Comparison of ENCODE assay signal across 8 cellular contexts in genomic region chr16:11949527-11949926, GRCh38. TPM values are rescaled to one million over a fixed set of nuclear protein-coding genes. Genes with fewer than 3 reads are reported as not detected.
A peak's percentile ranks its signal among the peaks of the same experiment; 100 is the strongest.
DNase-seq lines count a peak whose midpoint lies in the region; ATAC-seq, FAIRE-seq and TF ChIP-seq lines count a peak whose summit lies in the region.

No MANE protein-coding gene starts in this region.

- peak; percentile 87 for FAIRE-seq in K562 (lab: Jason Lieb, UNC)

- H3K79me2 ChIP-seq in K562 (ENCODE audit: control insufficient read depth, insufficient read depth, low read length), result no peaks in the 10 kb centered on the region

- BruUV-seq in K562 (replicated peaks; lab: Mats Ljungman, UMichigan), result no TSS peak

- TF ChIP-seq CTCF in K562 (IDR thresholded peaks at IDR 0.05 in 2 of 3, conservative IDR thresholded peaks at IDR 0.05 in 1 of 3; ENCODE audit: insufficient read depth in 2 of 3, low read depth in 1 of 3, low read length in 3 of 3) (peak; percentile 72 to 88 (median 81)), transverse colon (IDR thresholded peaks at IDR 0.05) (peak in 4 of 5 experiments; percentile 12 to 24 (median 17))

- in situ Hi-C loops in K562 (cut with MboI) (no loop called here), transverse colon (cut with MboI; ENCODE audit: low pct_ligation_motif_present in 1 of 4, low pct_unique_long_range_greater_than_20kb in 1 of 4, low sequenced_read_pairs in 3 of 4) (no loop called here)

- H3K27me3 ChIP-seq in K562 (ENCODE audit: control insufficient read depth in 2 of 2, insufficient read depth in 2 of 2, low read length in 2 of 2) (peaks cover 4 to 8% of the 10 kb centered on the region in 2 experiments; a peak in 3 of 5 replicates), transverse colon (no peaks in the 10 kb centered on the region)

- no peaks in the 10 kb centered on the region for H3K9me1 ChIP-seq in K562 (ENCODE audit: control insufficient read depth, insufficient read depth, low read length)

- no peak for TF ChIP-seq POLR2A in K562 (conservative IDR thresholded peaks at IDR 0.05)
- no peak for TF ChIP-seq POLR2A in transverse colon (IDR thresholded peaks at IDR 0.05)

- H3K9ac ChIP-seq in K562 (ENCODE audit: insufficient read depth in 1 of 2, low read depth in 2 of 2, low read length in 2 of 2), result no peak overlapping the region

- no peaks in the 10 kb centered on the region for H3K9me3 ChIP-seq in K562 (replicated peaks; ENCODE audit: control insufficient read depth, insufficient read depth, low read depth, low read length)
- H3K9me3 ChIP-seq in transverse colon, result no peaks in the 10 kb centered on the region

- WGBS in K562 (ENCODE audit: insufficient coverage, low coverage, missing lambda C conversion rate), result 8% methylated on average over 4 of the region's 4 CpGs
- WGBS in transverse colon (ENCODE audit: low coverage in 1 of 2), 2 donors, result 27% methylated on average over 4 of the region's 4 CpGs; no CpG with 5 or more reads in 1 of the 2 donors

- ATAC-seq in HG02981 (IDR thresholded peaks at IDR 0.05; ENCODE audit: unreplicated experiment) (peak; percentile 61), K562 (peak; percentile 96)

- no peaks in the 10 kb centered on the region for H3K36me3 ChIP-seq in K562 (ENCODE audit: control insufficient read depth, insufficient read depth, low read length)
- no peaks in the 10 kb centered on the region for H3K36me3 ChIP-seq in transverse colon

- CTCF ChIA-PET in K562 (lab: Yijun Ruan, JAX; ENCODE audit: low intra/inter-chr PET ratio), result interaction anchor here (0.7 to 2.1 kb wide), 4 partner anchors 28 to 146 kb away, joined by 3 to 34 read pairs (median 4); partner anchors contain the start of gene SNX29

- POLR2A ChIA-PET in K562 (lab: Yijun Ruan, JAX), result interaction anchor here (0.6 to 1.3 kb wide), 4 partner anchors 8 to 146 kb away, joined by 3 to 6 read pairs (median 4); no protein-coding TSS in a partner anchor

- intact Hi-C loops in K562 (cut with micrococcal nuclease), result loop anchor here (1.0 kb wide), 1 partner anchor 119 kb away; no protein-coding TSS in a partner anchor
- intact Hi-C loops in transverse colon (cut with DNase I; ENCODE audit: low total_unique reads), result no loop called here

- H3K4me1 ChIP-seq in K562 (replicated peaks in 1 of 2; ENCODE audit: control insufficient read depth in 2 of 2, insufficient read depth in 2 of 2, low read length in 2 of 2) (no peaks in the 10 kb centered on the region; a peak in 3 of 5 replicates), transverse colon (no peaks in the 10 kb centered on the region)

- no peaks in the 10 kb centered on the region for H4K20me1 ChIP-seq in K562 (replicated peaks; ENCODE audit: control insufficient read depth, insufficient read depth, low read length)

- H3K4me3 ChIP-seq in K562, result no peak overlapping the region
- H3K4me3 ChIP-seq in transverse colon, result no peak overlapping the region

- H3K27ac ChIP-seq in K562 (ENCODE audit: extremely low read depth, low read depth, low read length) (no peak overlapping the region), transverse colon (no peak overlapping the region)

- TF ChIP-seq RAD21 in K562 (CRISPR knock-in tag; conservative IDR thresholded peaks at IDR 0.05 in 1 of 2, IDR thresholded peaks at IDR 0.05 in 1 of 2), result peak; percentile 89 to 93

- H3K4me2 ChIP-seq in K562 (ENCODE audit: insufficient read depth, low read length), result no peak overlapping the region

- DNase-seq in stimulated activated CD4-positive, alpha-beta T cell treated with anti-CD3 and anti-CD28 coated beads, Interleukin-15, amount 100 ng/mL, for 24 hours, result peak; percentile 7
- DNase-seq in stimulated activated CD4-positive, alpha-beta T cell treated with anti-CD3 and anti-CD28 coated beads, Interleukin-4, amount 100 ng/mL, for 24 hours, result no peak
- DNase-seq in NCI-H748 (lab: John Stamatoyannopoulos, UW; ENCODE audit: unreplicated experiment) (peak; percentile 46), K562 (ENCODE audit: extremely low read depth in 1 of 4, low spot score in 3 of 4) (peak; percentile 44 to 74 (median 52)), islet precursor cell (peak; percentile 75), transverse colon (peak; percentile 23), GOT3 (lab: John Stamatoyannopoulos, UW) (no peak)

- no peak overlapping the region for H2AFZ ChIP-seq in K562 (ENCODE audit: low read depth, low read length)

- TF ChIP-seq EP300 in K562 (IDR thresholded peaks at IDR 0.05; ENCODE audit: low read length), result no peak
- no peak for TF ChIP-seq EP300 in transverse colon (IDR thresholded peaks at IDR 0.05; ENCODE audit: low read depth)

RNA-seq across cellular contexts. Expression of gene NPIPB2, which starts 7.7 kb away (rescaled TPM):
- total RNA-seq in K562 (2011; cell fraction: chromatin; rRNA removed; ENCODE audit: low replicate concordance), result 60.6 and 96.4 TPM in 2 replicates
- 14.0 and 22.1 TPM in 2 replicates for total RNA-seq in K562 (2011; cell fraction: nucleolus; rRNA removed)
- total RNA-seq in K562 (2011; cell fraction: nucleoplasm; rRNA removed), result 23.3 and 36.0 TPM in 2 replicates
- 0.86 and 1.4 TPM in 2 replicates for total RNA-seq in K562 (2014; rRNA removed)
- 1.8 and 1.9 TPM in 2 replicates for total RNA-seq in K562 (2014; rRNA removed; fragmentation: Illumina TruSeq; extraction: Trizol)
- total RNA-seq in K562 (2015; rRNA removed; fragmentation: Illumina TruSeq; extraction: Trizol), result 2.9 and 3.4 TPM in 2 replicates
- 2.9 and 4.1 TPM in 2 replicates for total RNA-seq in K562 (2021)
- polyA plus RNA-seq in K562 (2011; rRNA removed), result 1.0 and 1.9 TPM in 2 replicates
- polyA plus RNA-seq in K562 (2011; cell fraction: cytosol; rRNA removed), result 0.39 and 1.7 TPM in 2 replicates
- polyA plus RNA-seq in K562 (2011; cell fraction: nucleus; rRNA removed), result 16.3 and 24.2 TPM in 2 replicates
- polyA plus RNA-seq in K562 (2012), result 2.3 and 4.0 TPM in 2 replicates
- polyA plus RNA-seq in K562 (2014; fragmentation: Illumina TruSeq; extraction: Trizol), result 0.58 and 0.91 TPM in 2 replicates
- polyA plus RNA-seq in K562 (2014; fragmentation: Nextera tagmentation; extraction: Ambion mirVana), result under 1 TPM in 1 of 2 experiments, not detected in 1; 0.21 TPM
- 1.9 and 3.6 TPM in 2 replicates for polyA plus RNA-seq in K562 (2014; rRNA removed)
- polyA minus RNA-seq in K562 (2011; rRNA and poly(A)+ RNA removed), result 6.6 and 7.1 TPM in 2 replicates
- polyA minus RNA-seq in K562 (2011; cell fraction: cytosol; rRNA and poly(A)+ RNA removed), result 1.9 and 2.8 TPM in 2 replicates
- 7.0 and 9.3 TPM in 2 replicates for polyA minus RNA-seq in K562 (2011; cell fraction: nucleus; rRNA and poly(A)+ RNA removed)
- total RNA-seq in transverse colon, result 10 to 100 TPM in 3 of 4 donors, 1 to 10 TPM in 1; 8.7 to 92.3 (median 25.2) TPM

RNA-seq across cellular contexts. Expression of gene TNFRSF17, which starts 15.5 kb away (rescaled TPM):
- not detected in 2 replicates for total RNA-seq in K562 (2011; cell fraction: chromatin; rRNA removed; ENCODE audit: low replicate concordance)
- not detected in 2 replicates for total RNA-seq in K562 (2011; cell fraction: nucleolus; rRNA removed)
- not detected in 2 replicates for total RNA-seq in K562 (2011; cell fraction: nucleoplasm; rRNA removed)
- not detected in 2 replicates for total RNA-seq in K562 (2014; rRNA removed)
- total RNA-seq in K562 (2014; rRNA removed; fragmentation: Illumina TruSeq; extraction: Trizol), result not detected in 2 replicates
- not detected in 2 replicates for total RNA-seq in K562 (2015; rRNA removed; fragmentation: Illumina TruSeq; extraction: Trizol)
- not detected in 2 replicates for total RNA-seq in K562 (2021)
- polyA plus RNA-seq in K562 (2011; rRNA removed), result not detected in 2 replicates
- not detected in 2 replicates for polyA plus RNA-seq in K562 (2011; cell fraction: cytosol; rRNA removed)
- not detected in 2 replicates for polyA plus RNA-seq in K562 (2011; cell fraction: nucleus; rRNA removed)
- not detected in 2 replicates for polyA plus RNA-seq in K562 (2012)
- not detected in 2 replicates for polyA plus RNA-seq in K562 (2014; fragmentation: Illumina TruSeq; extraction: Trizol)
- polyA plus RNA-seq in K562 (2014; fragmentation: Nextera tagmentation; extraction: Ambion mirVana), result not detected
- polyA plus RNA-seq in K562 (2014; rRNA removed), result not detected in 2 replicates
- polyA minus RNA-seq in K562 (2011; rRNA and poly(A)+ RNA removed), result not detected in 2 replicates
- polyA minus RNA-seq in K562 (2011; cell fraction: cytosol; rRNA and poly(A)+ RNA removed), result not detected in 2 replicates
- not detected in 2 replicates for polyA minus RNA-seq in K562 (2011; cell fraction: nucleus; rRNA and poly(A)+ RNA removed)
- 1 to 10 TPM in 2 of 4 donors, not detected in 2; 1.2 to 6.0 TPM for total RNA-seq in transverse colon

RNA-seq across cellular contexts. Expression of gene SNX29, which starts 27.0 kb away (rescaled TPM):
- 65.5 and 121 TPM in 2 replicates for total RNA-seq in K562 (2011; cell fraction: chromatin; rRNA removed; ENCODE audit: low replicate concordance)
- total RNA-seq in K562 (2011; cell fraction: nucleolus; rRNA removed), result 41.4 and 46.6 TPM in 2 replicates
- total RNA-seq in K562 (2011; cell fraction: nucleoplasm; rRNA removed), result 50.2 and 55.7 TPM in 2 replicates
- 4.5 and 8.3 TPM in 2 replicates for total RNA-seq in K562 (2014; rRNA removed)
- total RNA-seq in K562 (2014; rRNA removed; fragmentation: Illumina TruSeq; extraction: Trizol), result 4.8 and 5.4 TPM in 2 replicates
- total RNA-seq in K562 (2015; rRNA removed; fragmentation: Illumina TruSeq; extraction: Trizol), result 6.9 and 7.2 TPM in 2 replicates
- total RNA-seq in K562 (2021), result 10.2 and 12.8 TPM in 2 replicates
- polyA plus RNA-seq in K562 (2011; rRNA removed), result 4.8 and 6.5 TPM in 2 replicates
- polyA plus RNA-seq in K562 (2011; cell fraction: cytosol; rRNA removed), result 3.0 and 4.4 TPM in 2 replicates
- 3.4 and 6.4 TPM in 2 replicates for polyA plus RNA-seq in K562 (2011; cell fraction: nucleus; rRNA removed)
- 7.0 and 8.2 TPM in 2 replicates for polyA plus RNA-seq in K562 (2012)
- 4.8 TPM in 2 replicates for polyA plus RNA-seq in K562 (2014; fragmentation: Illumina TruSeq; extraction: Trizol)
- polyA plus RNA-seq in K562 (2014; fragmentation: Nextera tagmentation; extraction: Ambion mirVana), result 1 to 10 TPM; 1.5 to 5.5 TPM
- 3.7 and 4.1 TPM in 2 replicates for polyA plus RNA-seq in K562 (2014; rRNA removed)
- polyA minus RNA-seq in K562 (2011; rRNA and poly(A)+ RNA removed), result 13.4 and 13.6 TPM in 2 replicates
- polyA minus RNA-seq in K562 (2011; cell fraction: cytosol; rRNA and poly(A)+ RNA removed), result 7.3 and 9.1 TPM in 2 replicates
- 12.8 and 26.5 TPM in 2 replicates for polyA minus RNA-seq in K562 (2011; cell fraction: nucleus; rRNA and poly(A)+ RNA removed)
- total RNA-seq in transverse colon, result 10 to 100 TPM; 18.1 to 36.3 (median 20.1) TPM

RNA-seq across cellular contexts. Expression of gene GSPT1, which starts 33.8 kb away (rescaled TPM):
- total RNA-seq in K562 (2011; cell fraction: chromatin; rRNA removed; ENCODE audit: low replicate concordance), result 57.0 and 199 TPM in 2 replicates
- 38.0 and 40.4 TPM in 2 replicates for total RNA-seq in K562 (2011; cell fraction: nucleolus; rRNA removed)
- total RNA-seq in K562 (2011; cell fraction: nucleoplasm; rRNA removed), result 65.7 and 69.3 TPM in 2 replicates
- total RNA-seq in K562 (2014; rRNA removed) (107 TPM in 2 replicates), K562 (2014; rRNA removed; fragmentation: Illumina TruSeq; extraction: Trizol) (151 and 161 TPM in 2 replicates), K562 (2015; rRNA removed; fragmentation: Illumina TruSeq; extraction: Trizol) (147 and 148 TPM in 2 replicates), K562 (2021) (210 and 219 TPM in 2 replicates), transverse colon (10 to 100 TPM; 29.9 to 98.9 (median 64.6) TPM)
- polyA plus RNA-seq in K562 (2011; rRNA removed) (126 and 162 TPM in 2 replicates), K562 (2014; fragmentation: Illumina TruSeq; extraction: Trizol) (219 and 269 TPM in 2 replicates), K562 (2014; fragmentation: Nextera tagmentation; extraction: Ambion mirVana) (10 to 100 TPM; 63.8 to 75.0 TPM), K562 (2014; rRNA removed) (111 and 132 TPM in 2 replicates)
- polyA plus RNA-seq in K562 (2011; cell fraction: cytosol; rRNA removed), result 34.0 and 61.3 TPM in 2 replicates
- 44.0 and 62.3 TPM in 2 replicates for polyA plus RNA-seq in K562 (2011; cell fraction: nucleus; rRNA removed)
- 105 and 133 TPM in 2 replicates for polyA plus RNA-seq in K562 (2012)
- polyA minus RNA-seq in K562 (2011; rRNA and poly(A)+ RNA removed), result 195 and 213 TPM in 2 replicates
- 105 and 141 TPM in 2 replicates for polyA minus RNA-seq in K562 (2011; cell fraction: cytosol; rRNA and poly(A)+ RNA removed)
- polyA minus RNA-seq in K562 (2011; cell fraction: nucleus; rRNA and poly(A)+ RNA removed), result 21.4 and 47.9 TPM in 2 replicates

Comparison
In these comparisons a context has a peak if more than half of its experiments do, and no peak if none do; other contexts are left out.
1. DNase-seq: peak in stimulated activated CD4-positive, alpha-beta T cell treated with anti-CD3 and anti-CD28 coated beads, Interleukin-15, amount 100 ng/mL, for 24 hours (single experiment), NCI-H748 (single experiment), K562 (4 of 4), islet precursor cell (single experiment) and transverse colon (single experiment); none in stimulated activated CD4-positive, alpha-beta T cell treated with anti-CD3 and anti-CD28 coated beads, Interleukin-4, amount 100 ng/mL, for 24 hours (single experiment) and GOT3 (single experiment).